Comparison of ENCODE assay signal across 8 cellular contexts in genomic region chr3:138003069-138003468, GRCh38. TPM values are rescaled to one million over a fixed set of nuclear protein-coding genes. Genes with fewer than 3 reads are reported as not detected.
"Had no signal": no experiment of that assay in that cellular context is flagged by ENCODE, and none has a peak within 500 bp of the region (broad histone marks: within the 10 kb centered on the region; RNA-seq: fewer than 3 reads in every experiment).

No MANE protein-coding gene starts in this region.

- H2AFZ ChIP-seq: GM23248 had no signal

- H3K4me3 ChIP-seq: GM23248, HAP-1, K562 had no signal

- H3K4me3 Mint-ChIP-seq: HFFc6 had no signal

- H3K4me1 ChIP-seq: HAP-1 had no signal

- H3K9ac ChIP-seq: GM23248 had no signal

- H3K9me3 Mint-ChIP-seq: HFFc6 had no signal

- H3K9me3 ChIP-seq: HAP-1 had no signal

- H3K27ac ChIP-seq: GM23248 had no signal

- H3K27ac Mint-ChIP-seq: HFFc6 had no signal

- DNase-seq: GM23248, GOT3, H7, HFFc6, IMR-90 had no signal

- H3K36me3 ChIP-seq: HAP-1 had no signal

RNA-seq across cellular contexts. Expression of gene CLDN18, which starts 6.9 kb away (rescaled TPM):
- total RNA-seq: GM23248, H4, HFFc6, IMR-90 had no signal
- polyA plus RNA-seq: IMR-90, K562 had no signal
